ENCODE assay signal across 22 cellular contexts in the genomic region with DNA sequence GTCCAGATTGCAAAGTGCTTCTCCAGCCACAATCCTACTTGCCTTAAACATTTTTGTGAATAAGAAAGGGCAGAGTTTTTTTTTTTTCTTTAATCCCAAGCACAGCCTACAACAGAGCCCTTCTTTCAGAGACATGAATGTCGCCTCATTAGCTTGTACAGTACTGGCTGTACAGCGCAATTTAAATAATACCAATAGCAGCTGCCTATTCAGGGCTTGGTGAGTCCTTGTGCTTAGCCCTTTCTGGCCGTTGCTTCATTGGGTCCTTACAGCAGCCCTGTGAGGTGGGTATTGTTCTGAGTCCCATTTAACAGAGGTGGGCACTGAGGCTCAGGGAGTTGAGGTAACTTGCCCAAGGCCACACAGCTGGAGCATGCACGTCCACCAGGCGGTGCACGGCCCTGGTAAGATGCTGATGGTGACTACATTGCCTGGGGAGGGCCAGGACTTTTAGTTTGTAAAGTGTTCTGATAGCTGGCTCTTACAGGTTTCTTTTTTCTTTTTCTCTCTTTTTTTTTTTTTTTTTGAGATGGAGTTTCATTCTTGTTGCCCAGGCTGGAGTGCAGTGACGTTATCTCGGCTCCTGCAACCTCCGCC.
"Had no signal": no experiment of that assay in that cellular context is flagged by ENCODE, and none has a peak within 500 bp of the region (broad histone marks: within the 10 kb centered on the region; RNA-seq: fewer than 3 reads in every experiment).

No MANE protein-coding gene starts in this region.

- H3K27me3 ChIP-seq: gastroesophageal sphincter, heart left ventricle, left lung, neural progenitor cell, suprapubic skin, vagina had no signal

- H3K9me3 ChIP-seq: gastroesophageal sphincter, heart left ventricle, left lung, psoas muscle, suprapubic skin, vagina had no signal

- H3K9ac ChIP-seq: neural progenitor cell, parathyroid adenoma had no signal

- H3K4me3 ChIP-seq: coronary artery, gastroesophageal sphincter, heart left ventricle, left lung, neural progenitor cell, psoas muscle, suprapubic skin, vagina had no signal

- ATAC-seq: effector memory CD8-positive, alpha-beta T cell; gastroesophageal sphincter; heart left ventricle; left cardiac atrium; left lung; naive thymus-derived CD4-positive, alpha-beta T cell; right cardiac atrium; stimulated activated naive B cell treated with anti-CD40 and anti-IgM and Interleukin-4, amounts not matched to agents 10 μg/mL and 1 μg/mL and 100 μg/mL, for 72 hours had no signal

- DNase-seq: dermis blood vessel endothelial cell; effector memory CD8-positive, alpha-beta T cell; hippocampal formation; left cardiac atrium; left lung; mesenchymal stem cell; midbrain; naive thymus-derived CD4-positive, alpha-beta T cell; psoas muscle; right cardiac atrium; small intestine; stimulated activated CD4-positive, alpha-beta T cell treated with anti-CD3 and anti-CD28 coated beads, Interleukin-15, amount 100 ng/mL, for 24 hours; stimulated activated CD4-positive, alpha-beta T cell treated with anti-CD3 and anti-CD28 coated beads, Interleukin-2, amount 100 ng/mL, for 48 hours; stimulated activated naive B cell treated with anti-CD40 and anti-IgM and Interleukin-4, amounts not matched to agents 10 μg/mL and 1 μg/mL and 100 μg/mL, for 72 hours; trophoblast cell had no signal

- H3K36me3 ChIP-seq: neural progenitor cell had no signal

- H3K27ac ChIP-seq: coronary artery, left lung, parathyroid adenoma, psoas muscle, suprapubic skin, vagina had no signal
